ENCODE assay signal across 14 cellular contexts in the genomic region with DNA sequence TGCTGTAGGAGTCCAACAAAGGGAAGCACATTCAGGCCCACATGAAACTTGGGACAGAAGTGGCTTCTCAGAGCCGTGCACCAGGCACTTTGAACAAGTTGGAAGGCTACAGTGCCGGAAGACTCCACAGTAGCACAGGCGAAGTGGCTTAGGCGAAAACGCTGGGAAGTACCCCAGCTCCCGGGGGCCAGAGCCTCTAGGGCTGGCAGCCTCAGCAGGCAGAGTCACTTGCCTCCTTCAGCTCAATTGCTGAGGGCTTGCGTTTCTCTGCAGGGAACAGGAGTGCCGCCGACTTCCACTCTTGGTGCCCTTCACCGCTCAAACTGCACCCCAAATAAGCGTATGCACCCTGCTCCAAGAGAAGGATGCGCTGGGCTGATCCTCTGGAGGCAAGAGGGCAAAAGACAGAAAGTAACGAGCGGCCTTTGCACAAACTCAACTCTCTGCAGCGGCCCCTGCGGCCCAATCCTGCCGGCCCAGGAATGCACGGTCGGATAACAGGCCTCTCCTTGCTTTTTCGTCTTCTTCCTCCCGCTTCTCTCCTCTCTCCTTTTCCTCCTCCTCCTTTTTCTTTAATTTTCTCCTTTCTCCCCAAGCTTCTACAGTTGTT. TPM values are rescaled to one million over a fixed set of nuclear protein-coding genes. Genes with fewer than 3 reads are reported as not detected.
DNase-seq lines count a peak whose midpoint lies in the region; ATAC-seq, FAIRE-seq and TF ChIP-seq lines count a peak whose summit lies in the region.
"Had no signal": no experiment of that assay in that cellular context is flagged by ENCODE, and none has a peak within 500 bp of the region (broad histone marks: within the 10 kb centered on the region; RNA-seq: fewer than 3 reads in every experiment).

No MANE protein-coding gene starts in this region.

- peaks cover 4% of the 10 kb centered on the region for H3K27me3 Mint-ChIP-seq in glutamatergic neuron (ENCODE audit: unreplicated experiment)
- H3K27me3 Mint-ChIP-seq in neural progenitor cell (ENCODE audit: insufficient read depth, low read depth): no peaks in the 10 kb centered on the region

- H3K27me3 ChIP-seq in DND-41 (ENCODE audit: insufficient read depth, low read length, poor library complexity) (no peaks in the 10 kb centered on the region), Loucy (ENCODE audit: insufficient read depth, low read length, poor library complexity, severe bottlenecking) (no peaks in the 10 kb centered on the region), neural progenitor cell (no peaks in the 10 kb centered on the region)

- H3K79me2 ChIP-seq in DND-41 (ENCODE audit: insufficient read depth, low read length) (no peaks in the 10 kb centered on the region), Loucy (ENCODE audit: insufficient read depth, low read length) (no peaks in the 10 kb centered on the region), neural progenitor cell (ENCODE audit: low read depth) (peaks cover 37% of the 10 kb centered on the region)

- ATAC-seq in DND-41 (ENCODE audit: insufficient read depth, low read depth) (no peak), HG02938 (IDR thresholded peaks at IDR 0.05; ENCODE audit: unreplicated experiment) (no peak)

- TF ChIP-seq CTCF in DND-41 (IDR thresholded peaks at IDR 0.05; ENCODE audit: borderline replicate concordance, extremely low read depth, low read length, poor library complexity, severe bottlenecking) (no peak), Loucy (conservative IDR thresholded peaks at IDR 0.05; ENCODE audit: low read length) (no peak), glutamatergic neuron (IDR thresholded peaks at IDR 0.05; ENCODE audit: partially characterized antibody, unreplicated experiment) (no peak), neural progenitor cell (IDR thresholded peaks at IDR 0.05) (no peak)

- H3K36me3 ChIP-seq in DND-41 (ENCODE audit: insufficient read depth, low read length) (no peaks in the 10 kb centered on the region), Loucy (ENCODE audit: insufficient read depth, low read length) (no peaks in the 10 kb centered on the region), neural progenitor cell (no peaks in the 10 kb centered on the region)

- H3K4me3 ChIP-seq in DND-41 (ENCODE audit: low read depth in 1 of 2, low read length in 2 of 2) (no peak overlapping the region), Loucy (ENCODE audit: low read length, poor library complexity, severe bottlenecking) (no peak overlapping the region), neural progenitor cell (peak overlapping the region; percentile 95)

- H4K20me1 ChIP-seq in DND-41 (ENCODE audit: insufficient read depth, low read length) (no peaks in the 10 kb centered on the region), Loucy (ENCODE audit: insufficient read depth, low read length, poor library complexity, severe bottlenecking) (no peaks in the 10 kb centered on the region), neural progenitor cell (ENCODE audit: low read depth) (peaks cover 31% of the 10 kb centered on the region)

- H3K4me1 Mint-ChIP-seq in glutamatergic neuron (ENCODE audit: low read depth, unreplicated experiment) (no peaks in the 10 kb centered on the region), neural progenitor cell (peaks cover 45% of the 10 kb centered on the region)

- no peaks in the 10 kb centered on the region for H3K9me3 ChIP-seq in DND-41 (ENCODE audit: insufficient read depth, low read length, severe bottlenecking)
- H3K9me3 ChIP-seq in Loucy (ENCODE audit: insufficient read depth, low read depth, low read length): no peaks in the 10 kb centered on the region
- H3K9me3 ChIP-seq in neural progenitor cell (ENCODE audit: low read depth): no peaks in the 10 kb centered on the region

- H3K4me2 ChIP-seq in DND-41 (ENCODE audit: insufficient read depth, low read length) (no peak overlapping the region), Loucy (ENCODE audit: low read depth, low read length, poor library complexity, severe bottlenecking) (peak overlapping the region; percentile 67), neural progenitor cell (peak overlapping the region; percentile 98)

- DNase-seq in DND-41: no peak
- DNase-seq in glutamatergic neuron: no peak
- peak; percentile 73 for DNase-seq in neural progenitor cell (ENCODE audit: low spot score)
- DNase-seq in RCC 7860 (ENCODE audit: low spot score): no peak
- DNase-seq in occipital lobe (lab: John Stamatoyannopoulos, UW): no peak
- DNase-seq in NCI-H1417 treated with DMSO at 0.1 percent for 48 hours (lab: John Stamatoyannopoulos, UW): no peak
- DNase-seq: DMS79 treated with DMSO at 0.1 percent for 48 hours, NCI-H1092 treated with DMSO at 0.1 percent for 48 hours, NCI-H446 treated with DMSO at 0.1 percent for 48 hours had no signal

- H3F3A ChIP-seq in Loucy (ENCODE audit: low read depth) (no peaks in the 10 kb centered on the region; the same call in 1 of the 2 replicates), neural progenitor cell (ENCODE audit: low read depth) (peaks cover 16% of the 10 kb centered on the region)

- H3K9me2 ChIP-seq in Loucy (replicated peaks; ENCODE audit: low read depth, low read length): no peaks in the 10 kb centered on the region

- H3K27ac ChIP-seq in DND-41 (ENCODE audit: low read length) (peak overlapping the region; percentile 71; the same call in 1 of the 2 replicates), neural progenitor cell (peak overlapping the region; percentile 84)

- H3K4me3 Mint-ChIP-seq in glutamatergic neuron (ENCODE audit: unreplicated experiment): peak overlapping the region; percentile 71
- peak overlapping the region; percentile 97 for H3K4me3 Mint-ChIP-seq in neural progenitor cell

- H3K9ac ChIP-seq in DND-41 (ENCODE audit: low read depth, low read length) (no peak overlapping the region; the same call in 1 of the 2 replicates), Loucy (ENCODE audit: low read depth, low read length, poor library complexity, severe bottlenecking) (peak overlapping the region; percentile 60), neural progenitor cell (no peak overlapping the region)

- H3K4me1 ChIP-seq in DND-41 (ENCODE audit: insufficient read depth, low read length) (peaks cover 21% of the 10 kb centered on the region), Loucy (ENCODE audit: insufficient read depth, low read length, poor library complexity, severe bottlenecking) (peaks cover 22% of the 10 kb centered on the region), neural progenitor cell (peaks cover 32% of the 10 kb centered on the region)

- H3K36me3 Mint-ChIP-seq in glutamatergic neuron (ENCODE audit: unreplicated experiment) (no peaks in the 10 kb centered on the region), neural progenitor cell (peaks cover 5% of the 10 kb centered on the region)

- H3K27ac Mint-ChIP-seq in glutamatergic neuron (ENCODE audit: unreplicated experiment): no peak overlapping the region
- peak overlapping the region; percentile 59 for H3K27ac Mint-ChIP-seq in neural progenitor cell
- H3K27ac Mint-ChIP-seq: activated T-cell treated with anti-CD3 and anti-CD28 coated beads, Interleukin-2, amount 50 U/mL, for 72 hours had no signal

- H2AFZ ChIP-seq in DND-41 (ENCODE audit: low read depth, low read length) (peak overlapping the region; percentile 47), Loucy (ENCODE audit: low read length) (no peak overlapping the region), neural progenitor cell (replicated peaks) (peak overlapping the region; percentile 63)

- H3K9me3 Mint-ChIP-seq in glutamatergic neuron (ENCODE audit: unreplicated experiment): peaks cover 5% of the 10 kb centered on the region
- peaks cover 3% of the 10 kb centered on the region for H3K9me3 Mint-ChIP-seq in neural progenitor cell
- H3K9me3 Mint-ChIP-seq: activated T-cell treated with anti-CD3 and anti-CD28 coated beads, Interleukin-2, amount 50 U/mL, for 72 hours had no signal

- no peak for FAIRE-seq in RCC 7860 (lab: Jason Lieb, UNC)
- FAIRE-seq: HTR-8/SVneo, islet of Langerhans had no signal

RNA-seq across cellular contexts. Expression of a gene that starts 1.2 kb away (rescaled TPM):
- total RNA-seq in glutamatergic neuron (ENCODE audit: unreplicated experiment) (2.9 TPM), neural progenitor cell (ENCODE audit: low replicate concordance) (21.6 and 29.4 TPM in 2 replicates), occipital lobe (7.6 TPM)
